ENCODE assay signal across 16 cellular contexts in genomic region chr6:145199961-145200360, GRCh38.
DNase-seq lines count a peak whose midpoint lies in the region; ATAC-seq and TF ChIP-seq lines count a peak whose summit lies in the region.
"Had no signal": no experiment of that assay in that cellular context is flagged by ENCODE, and none has a peak within 500 bp of the region (broad histone marks: within the 10 kb centered on the region; RNA-seq: fewer than 3 reads in every experiment).

No MANE protein-coding gene starts in this region.

- no peaks in the 10 kb centered on the region for H3K4me1 ChIP-seq in vagina
- H3K4me1 ChIP-seq: lower lobe of right lung, neural progenitor cell, Peyer's patch had no signal

- no peaks in the 10 kb centered on the region for H3K27me3 Mint-ChIP-seq in activated T-helper 2 cell treated with anti-CD3 and anti-CD28 coated beads, Interferon-gamma antibody, Interleukin-2, Interleukin-4, amounts not matched to agents 10 μg/mL and 5 μg/mL and 100 μg/mL, durations not matched to agents 14 hours and 24 hours and 36 hours (ENCODE audit: low read depth)
- H3K27me3 Mint-ChIP-seq in activated CD8-positive, alpha-beta T cell treated with anti-CD3 and anti-CD28 coated beads, Interleukin-2, amount 10 ng/mL, durations not matched to agents 7 days and 5 days (ENCODE audit: low read depth), result peaks cover 4% of the 10 kb centered on the region

- no peaks in the 10 kb centered on the region for H3K9me3 Mint-ChIP-seq in activated T-helper 2 cell treated with anti-CD3 and anti-CD28 coated beads, Interferon-gamma antibody, Interleukin-2, Interleukin-4, amounts not matched to agents 10 μg/mL and 5 μg/mL and 100 μg/mL, durations not matched to agents 14 hours and 24 hours and 36 hours
- no peaks in the 10 kb centered on the region for H3K9me3 Mint-ChIP-seq in activated CD8-positive, alpha-beta T cell treated with anti-CD3 and anti-CD28 coated beads, Interleukin-2, amount 10 ng/mL, durations not matched to agents 7 days and 5 days (ENCODE audit: insufficient read depth)
- H3K9me3 Mint-ChIP-seq: CD4-positive, CD25-positive, alpha-beta regulatory T cell; neural progenitor cell had no signal

- H3K27me3 ChIP-seq in vagina, result no peaks in the 10 kb centered on the region
- H3K27me3 ChIP-seq: cardiac muscle cell, neural progenitor cell, Peyer's patch had no signal

- no peak for TF ChIP-seq CTCF in foreskin fibroblast (IDR thresholded peaks at IDR 0.05; ENCODE audit: low read depth, low read length)
- TF ChIP-seq CTCF in vagina (IDR thresholded peaks at IDR 0.05), result no peak

- H3K27ac ChIP-seq in vagina, result no peak overlapping the region
- H3K27ac ChIP-seq: cardiac muscle cell, lower lobe of right lung, neural progenitor cell, Peyer's patch had no signal

- no peak for ATAC-seq in activated CD8-positive, alpha-beta T cell treated with anti-CD3 and anti-CD28 coated beads, Interleukin-2, amount 10 ng/mL, durations not matched to agents 7 days and 5 days

- intact Hi-C loops in activated T-helper 2 cell treated with anti-CD3 and anti-CD28 coated beads, Interferon-gamma antibody, Interleukin-2, Interleukin-4, amounts not matched to agents 10 μg/mL and 5 μg/mL and 100 μg/mL, durations not matched to agents 14 hours and 24 hours and 36 hours (cut with micrococcal nuclease), result no loop called here
- intact Hi-C loops in vagina (cut with DNase I), result loop anchor here (5.0 kb wide), 1 partner anchor 687 kb away; no protein-coding TSS in a partner anchor

- no peaks in the 10 kb centered on the region for H3K9me3 ChIP-seq in vagina
- H3K9me3 ChIP-seq: lower lobe of right lung, Peyer's patch had no signal

- no peak for TF ChIP-seq POLR2A in vagina (IDR thresholded peaks at IDR 0.05)

- POLR2A ChIA-PET in activated CD8-positive, alpha-beta T cell treated with anti-CD3 and anti-CD28 coated beads, Interleukin-2, amount 10 ng/mL, durations not matched to agents 7 days and 5 days (lab: Charles Lee), result no interaction called here

- peak; percentile 81 for DNase-seq in DMS153 (lab: John Stamatoyannopoulos, UW)
- peak; percentile 2 for DNase-seq in HPDE6-E6E7 (ENCODE audit: extremely low spot score)
- peak; percentile 22 for DNase-seq in RKO (ENCODE audit: low spot score)
- DNase-seq in foreskin fibroblast, result peak; percentile 65 to 80
- no peak for DNase-seq in activated T-helper 2 cell treated with anti-CD3 and anti-CD28 coated beads, Interferon-gamma antibody, Interleukin-2, Interleukin-4, amounts not matched to agents 10 μg/mL and 5 μg/mL and 100 μg/mL, durations not matched to agents 14 hours and 24 hours and 36 hours (ENCODE audit: low spot score)
- DNase-seq in inferior parietal cortex (ENCODE audit: extremely low spot score), result no peak
- no peak for DNase-seq in vagina (ENCODE audit: extremely low spot score in 2 of 2)
- no peak for DNase-seq in activated CD8-positive, alpha-beta T cell treated with anti-CD3 and anti-CD28 coated beads, Interleukin-2, amount 10 ng/mL, durations not matched to agents 7 days and 5 days
- DNase-seq: activated CD4-positive, alpha-beta T cell treated with anti-CD3 and anti-CD28 coated beads, Interleukin-2, amount 50 U/mL, for 48 hours; CD4-positive, CD25-positive, alpha-beta regulatory T cell; GF-D8; lower lobe of right lung; NCI-H1694 treated with DMSO at 0.1 percent for 48 hours; Peyer's patch had no signal

- no peaks in the 10 kb centered on the region for H3K36me3 Mint-ChIP-seq in activated T-helper 2 cell treated with anti-CD3 and anti-CD28 coated beads, Interferon-gamma antibody, Interleukin-2, Interleukin-4, amounts not matched to agents 10 μg/mL and 5 μg/mL and 100 μg/mL, durations not matched to agents 14 hours and 24 hours and 36 hours (ENCODE audit: low read depth)
- H3K36me3 Mint-ChIP-seq in activated CD8-positive, alpha-beta T cell treated with anti-CD3 and anti-CD28 coated beads, Interleukin-2, amount 10 ng/mL, durations not matched to agents 7 days and 5 days (ENCODE audit: low read depth), result no peaks in the 10 kb centered on the region
- H3K36me3 Mint-ChIP-seq: CD4-positive, CD25-positive, alpha-beta regulatory T cell; neural progenitor cell had no signal

- H3K36me3 ChIP-seq in vagina, result no peaks in the 10 kb centered on the region
- H3K36me3 ChIP-seq: cardiac muscle cell, lower lobe of right lung, neural progenitor cell, Peyer's patch had no signal

- no peaks in the 10 kb centered on the region for H3K4me1 Mint-ChIP-seq in activated T-helper 2 cell treated with anti-CD3 and anti-CD28 coated beads, Interferon-gamma antibody, Interleukin-2, Interleukin-4, amounts not matched to agents 10 μg/mL and 5 μg/mL and 100 μg/mL, durations not matched to agents 14 hours and 24 hours and 36 hours (ENCODE audit: low read depth)
- H3K4me1 Mint-ChIP-seq in activated CD8-positive, alpha-beta T cell treated with anti-CD3 and anti-CD28 coated beads, Interleukin-2, amount 10 ng/mL, durations not matched to agents 7 days and 5 days (ENCODE audit: low read depth), result no peaks in the 10 kb centered on the region
- H3K4me1 Mint-ChIP-seq: CD4-positive, CD25-positive, alpha-beta regulatory T cell; neural progenitor cell had no signal

- no peak overlapping the region for H3K27ac Mint-ChIP-seq in activated T-helper 2 cell treated with anti-CD3 and anti-CD28 coated beads, Interferon-gamma antibody, Interleukin-2, Interleukin-4, amounts not matched to agents 10 μg/mL and 5 μg/mL and 100 μg/mL, durations not matched to agents 14 hours and 24 hours and 36 hours
- no peak overlapping the region for H3K27ac Mint-ChIP-seq in activated CD8-positive, alpha-beta T cell treated with anti-CD3 and anti-CD28 coated beads, Interleukin-2, amount 10 ng/mL, durations not matched to agents 7 days and 5 days
- H3K27ac Mint-ChIP-seq: CD4-positive, CD25-positive, alpha-beta regulatory T cell; neural progenitor cell had no signal

- CTCF ChIA-PET in activated CD8-positive, alpha-beta T cell treated with anti-CD3 and anti-CD28 coated beads, Interleukin-2, amount 10 ng/mL, durations not matched to agents 7 days and 5 days (lab: Charles Lee), result no interaction called here

- no peak overlapping the region for H3K4me3 Mint-ChIP-seq in activated T-helper 2 cell treated with anti-CD3 and anti-CD28 coated beads, Interferon-gamma antibody, Interleukin-2, Interleukin-4, amounts not matched to agents 10 μg/mL and 5 μg/mL and 100 μg/mL, durations not matched to agents 14 hours and 24 hours and 36 hours (ENCODE audit: low read depth)
- H3K4me3 Mint-ChIP-seq in activated CD8-positive, alpha-beta T cell treated with anti-CD3 and anti-CD28 coated beads, Interleukin-2, amount 10 ng/mL, durations not matched to agents 7 days and 5 days, result no peak overlapping the region
- H3K4me3 Mint-ChIP-seq: CD4-positive, CD25-positive, alpha-beta regulatory T cell; neural progenitor cell had no signal

- H3K4me3 ChIP-seq in foreskin fibroblast (ENCODE audit: low read depth in 1 of 2, low read length in 2 of 2) (no peak overlapping the region), vagina (no peak overlapping the region)
- H3K4me3 ChIP-seq: cardiac muscle cell, lower lobe of right lung, neural progenitor cell, Peyer's patch had no signal

Comparison
In these comparisons a context has a peak if more than half of its experiments do, and no peak if none do; other contexts are left out.
1. DNase-seq: peak in DMS153 (single experiment), HPDE6-E6E7 (single experiment), RKO (single experiment) and foreskin fibroblast (2 of 2); none in activated T-helper 2 cell treated with anti-CD3 and anti-CD28 coated beads, Interferon-gamma antibody, Interleukin-2, Interleukin-4, amounts not matched to agents 10 μg/mL and 5 μg/mL and 100 μg/mL, durations not matched to agents 14 hours and 24 hours and 36 hours (single experiment), inferior parietal cortex (single experiment), vagina (0 of 2) and activated CD8-positive, alpha-beta T cell treated with anti-CD3 and anti-CD28 coated beads, Interleukin-2, amount 10 ng/mL, durations not matched to agents 7 days and 5 days (single experiment).